ENCODE assay signal across 8 cellular contexts in the genomic region with DNA sequence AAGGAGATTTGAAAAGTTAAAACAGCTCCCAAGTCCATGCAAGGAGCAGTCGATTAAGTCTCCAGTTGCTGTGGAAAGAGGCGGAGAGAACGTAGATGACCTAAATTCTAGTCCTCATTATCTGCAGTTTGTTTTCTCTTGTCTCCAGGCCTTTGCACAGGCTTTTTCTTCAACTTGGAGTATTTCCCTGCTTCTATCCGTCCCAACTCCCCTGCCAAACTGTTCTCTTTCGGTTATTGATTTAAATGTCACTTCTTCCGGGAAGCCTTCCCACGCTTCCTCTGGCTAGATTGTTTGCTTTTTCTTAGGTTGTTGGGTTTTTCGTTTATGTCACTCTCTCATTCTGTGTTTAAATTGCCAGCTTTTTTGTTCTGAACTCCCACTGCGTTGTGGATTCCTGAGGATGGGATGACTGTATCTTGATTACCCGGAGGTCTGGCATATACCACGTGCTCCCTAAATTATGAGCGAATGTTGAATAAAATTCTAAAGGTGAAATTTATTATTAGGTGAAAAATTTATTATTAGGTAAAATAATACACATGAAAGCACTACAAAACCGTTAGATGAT. TPM values are rescaled to one million over a fixed set of nuclear protein-coding genes. Genes with fewer than 3 reads are reported as not detected.
A peak's percentile ranks its signal among the peaks of the same experiment; 100 is the strongest.
DNase-seq lines count a peak whose midpoint lies in the region; ATAC-seq and TF ChIP-seq lines count a peak whose summit lies in the region.

No MANE protein-coding gene starts in this region.

- peak overlapping the region; percentile 94; the same call in 1 of the 2 replicates for H2AFZ ChIP-seq in KMS-11 (ENCODE audit: low read depth)

- H3K9ac ChIP-seq in KMS-11, result peak overlapping the region; percentile 68

- H3K9me3 ChIP-seq in CD8-positive, alpha-beta memory T cell (ENCODE audit: low read length), result no peaks in the 10 kb centered on the region

- H3K4me2 ChIP-seq in KMS-11, result peak overlapping the region; percentile 38

- DNase-seq in CD8-positive, alpha-beta memory T cell, result no peak
- DNase-seq in astrocyte of the cerebellum (ENCODE audit: low read depth) (no peak), kidney epithelial cell (ENCODE audit: low read depth) (no peak), KBM-7 (no peak)
- DNase-seq in stimulated activated naive CD8-positive, alpha-beta T cell treated with anti-CD3 and anti-CD28 coated beads, Interleukin-15, amount 100 ng/mL, for 72 hours, result peak in 1 of 2 donors; percentile 21
- no peak for DNase-seq in activated CD8-positive, alpha-beta memory T cell treated with anti-CD3 and anti-CD28 coated beads, Interleukin-2, amount 50 U/mL, for 48 hours

- H3K9me3 Mint-ChIP-seq in CD8-positive, alpha-beta memory T cell, result no peaks in the 10 kb centered on the region
- no peaks in the 10 kb centered on the region for H3K9me3 Mint-ChIP-seq in stimulated activated naive CD8-positive, alpha-beta T cell treated with anti-CD3 and anti-CD28 coated beads, Interleukin-15, amount 100 ng/mL, for 72 hours

- peak overlapping the region; percentile 94 to 99 (median 97) for H3K4me3 Mint-ChIP-seq in CD8-positive, alpha-beta memory T cell
- peak overlapping the region; percentile 92 to 95 for H3K4me3 Mint-ChIP-seq in stimulated activated naive CD8-positive, alpha-beta T cell treated with anti-CD3 and anti-CD28 coated beads, Interleukin-15, amount 100 ng/mL, for 72 hours

- H4K20me1 ChIP-seq in KMS-11 (ENCODE audit: insufficient read depth), result no peaks in the 10 kb centered on the region

- peak overlapping the region; percentile 90 to 97 (median 96) for H3K27ac Mint-ChIP-seq in CD8-positive, alpha-beta memory T cell
- H3K27ac Mint-ChIP-seq in stimulated activated naive CD8-positive, alpha-beta T cell treated with anti-CD3 and anti-CD28 coated beads, Interleukin-15, amount 100 ng/mL, for 72 hours, result peak overlapping the region; percentile 96 to 97

- no peaks in the 10 kb centered on the region for H3K27me3 Mint-ChIP-seq in CD8-positive, alpha-beta memory T cell
- H3K27me3 Mint-ChIP-seq in stimulated activated naive CD8-positive, alpha-beta T cell treated with anti-CD3 and anti-CD28 coated beads, Interleukin-15, amount 100 ng/mL, for 72 hours, result no peaks in the 10 kb centered on the region

- in situ Hi-C loops in astrocyte of the cerebellum (cut with HindIII; ENCODE audit: low sequenced_read_pairs) (no loop called here), KBM-7 (cut with MboI; ENCODE audit: low pct_unique_long_range_greater_than_20kb, low sequenced_read_pairs) (no loop called here)

- ATAC-seq in GM21526 (IDR thresholded peaks at IDR 0.05; ENCODE audit: low FRiP score, unreplicated experiment), result peak; percentile 11
- peak; percentile 14 for ATAC-seq in stimulated activated naive CD8-positive, alpha-beta T cell treated with anti-CD3 and anti-CD28 coated beads, Interleukin-15, amount 100 ng/mL, for 72 hours

- POLR2A ChIA-PET in CD8-positive, alpha-beta memory T cell (lab: Charles Lee), result interaction anchor here (0.6 to 2.6 kb wide), 6 partner anchors 19 to 616 kb away, joined by 3 to 27 read pairs (median 6); partner anchors contain the start of genes CCDC83, CREBZF, EED and TMEM126A

- no peaks in the 10 kb centered on the region for H3K27me3 ChIP-seq in CD8-positive, alpha-beta memory T cell (ENCODE audit: insufficient read depth, low read length, poor library complexity, severe bottlenecking)
- no peaks in the 10 kb centered on the region for H3K27me3 ChIP-seq in KMS-11 (ENCODE audit: insufficient read depth, low read depth)
- H3K27me3 ChIP-seq in kidney epithelial cell (ENCODE audit: control insufficient read depth, insufficient read depth, low read length), result no peaks in the 10 kb centered on the region

- H3K4me3 ChIP-seq in CD8-positive, alpha-beta memory T cell (ENCODE audit: low read length), result peak overlapping the region; percentile 89
- H3K4me3 ChIP-seq in KMS-11 (IDR thresholded peaks at IDR 0.05; ENCODE audit: insufficient read depth, low read depth, low read length) (peak overlapping the region; percentile 39), astrocyte of the cerebellum (ENCODE audit: low read depth, low read length) (peak overlapping the region; percentile 90), kidney epithelial cell (ENCODE audit: low read depth, low read length) (peak overlapping the region; percentile 92)

- TF ChIP-seq CTCF in KMS-11 (conservative IDR thresholded peaks at IDR 0.05; ENCODE audit: low read depth, low read length) (no peak), astrocyte of the cerebellum (IDR thresholded peaks at IDR 0.05; ENCODE audit: low read depth, low read length, missing control alignments) (no peak), kidney epithelial cell (IDR thresholded peaks at IDR 0.05; ENCODE audit: insufficient read depth, low read length, poor library complexity, severe bottlenecking) (no peak)

- peaks cover 40 to 59% (median 53%) of the 10 kb centered on the region in 3 donors for H3K4me1 Mint-ChIP-seq in CD8-positive, alpha-beta memory T cell
- H3K4me1 Mint-ChIP-seq in stimulated activated naive CD8-positive, alpha-beta T cell treated with anti-CD3 and anti-CD28 coated beads, Interleukin-15, amount 100 ng/mL, for 72 hours, result peaks cover 43% of the 10 kb centered on the region

- H3K36me3 Mint-ChIP-seq in CD8-positive, alpha-beta memory T cell, result peaks cover 0 to 36% (median 9%) of the 10 kb centered on the region in 3 donors

- no peaks in the 10 kb centered on the region for H3K36me3 ChIP-seq in CD8-positive, alpha-beta memory T cell (ENCODE audit: insufficient read depth, low read length)
- H3K36me3 ChIP-seq in KMS-11 (ENCODE audit: insufficient read depth) (no peaks in the 10 kb centered on the region), kidney epithelial cell (ENCODE audit: control insufficient read depth, insufficient read depth, low read length) (no peaks in the 10 kb centered on the region)

- H3K27ac ChIP-seq in CD8-positive, alpha-beta memory T cell (ENCODE audit: low read depth, low read length), result peak overlapping the region; percentile 79
- peak overlapping the region; percentile 42 for H3K27ac ChIP-seq in KMS-11

- peaks cover 29% of the 10 kb centered on the region for H3K4me1 ChIP-seq in CD8-positive, alpha-beta memory T cell (ENCODE audit: insufficient read depth, low read length)
- H3K4me1 ChIP-seq in KMS-11 (ENCODE audit: low read depth, poor library complexity, severe bottlenecking), result peaks cover 16% of the 10 kb centered on the region

- CTCF ChIA-PET in CD8-positive, alpha-beta memory T cell (lab: Charles Lee), result interaction anchor here (0.6 to 2.2 kb wide), 3 partner anchors 19 to 399 kb away, joined by 3 to 10 read pairs (median 3); partner anchors contain the start of gene TMEM126A

- H3K79me2 ChIP-seq in KMS-11 (ENCODE audit: insufficient read depth, low read depth), result peaks cover 38% of the 10 kb centered on the region

RNA-seq across cellular contexts. Expression of gene TMEM126B, which starts 0.5 kb away (rescaled TPM):
- 10 to 100 TPM; 48.3 to 52.0 TPM for total RNA-seq in CD8-positive, alpha-beta memory T cell
- 58.1 TPM for polyA plus RNA-seq in CD8-positive, alpha-beta memory T cell
- 53.1 and 71.7 TPM in 2 replicates for total RNA-seq in kidney epithelial cell

RNA-seq across cellular contexts. Expression of gene DLG2, which starts 1.7 kb away (rescaled TPM):
- 1 to 10 TPM; 1.3 to 1.5 TPM for total RNA-seq in CD8-positive, alpha-beta memory T cell
- polyA plus RNA-seq in CD8-positive, alpha-beta memory T cell, result 0.81 TPM
- total RNA-seq in kidney epithelial cell, result 0.75 and 1.8 TPM in 2 replicates

RNA-seq across cellular contexts. Expression of gene TMEM126A, which starts 18.9 kb away (rescaled TPM):
- 10 to 100 TPM; 70.0 to 73.0 TPM for total RNA-seq in CD8-positive, alpha-beta memory T cell
- polyA plus RNA-seq in CD8-positive, alpha-beta memory T cell, result 72.3 TPM
- total RNA-seq in kidney epithelial cell, result 24.8 and 34.8 TPM in 2 replicates

RNA-seq across cellular contexts. Expression of gene CREBZF, which starts 36.1 kb away (rescaled TPM):
- 10 to 100 TPM; 45.0 to 45.1 TPM for total RNA-seq in CD8-positive, alpha-beta memory T cell
- 14.7 TPM for polyA plus RNA-seq in CD8-positive, alpha-beta memory T cell
- 21.4 and 24.7 TPM in 2 replicates for total RNA-seq in kidney epithelial cell

RNA-seq across cellular contexts. Expression of gene CCDC89, which starts 57.1 kb away (rescaled TPM):
- under 1 TPM; 0.20 to 0.22 TPM for total RNA-seq in CD8-positive, alpha-beta memory T cell
- not detected for polyA plus RNA-seq in CD8-positive, alpha-beta memory T cell
- 2.0 and 2.2 TPM in 2 replicates for total RNA-seq in kidney epithelial cell

Comparison
In these comparisons a context has a peak if more than half of its experiments do, and no peak if none do; other contexts are left out.
1. H3K4me3 ChIP-seq: peak in every context shown above with its lines; median percentile 92 in kidney epithelial cell; 90 in astrocyte of the cerebellum; 89 in CD8-positive, alpha-beta memory T cell; 39 in KMS-11.